6 cellular contexts compared by ENCODE assay signal in genomic region chr22:24553597-24554315, GRCh38. TPM values are rescaled to one million over a fixed set of nuclear protein-coding genes. Genes with fewer than 3 reads are reported as not detected.
DNase-seq lines count a peak whose midpoint lies in the region; ATAC-seq lines count a peak whose summit lies in the region.

No MANE protein-coding gene starts in this region.

- H3K27me3 ChIP-seq in ectodermal cell (ENCODE audit: control insufficient read depth, insufficient read depth, low read length, poor library complexity, severe bottlenecking): no peaks in the 10 kb centered on the region

- DNase-seq in T-helper 1 cell (no peak), renal cortical epithelial cell (ENCODE audit: low read depth) (peak; percentile 49), germinal center (ENCODE audit: low spot score) (no peak)

- H3K4me1 ChIP-seq in ectodermal cell (ENCODE audit: control insufficient read depth, insufficient read depth, low read length): peaks cover 12% of the 10 kb centered on the region

- ATAC-seq in GM19035 (IDR thresholded peaks at IDR 0.05; ENCODE audit: unreplicated experiment): no peak

- H3K9me3 Mint-ChIP-seq in T-helper 1 cell treated with Interleukin-12 subunit alpha and Interleukin-12 subunit beta and Interleukin-4 antibody, amounts not matched to agents 30 μg/mL and 1 μg/mL, for 36 hours: no peaks in the 10 kb centered on the region

- H3K9me3 ChIP-seq in ectodermal cell (ENCODE audit: control insufficient read depth, low read length): no peaks in the 10 kb centered on the region

- no peaks in the 10 kb centered on the region for H3K27me3 Mint-ChIP-seq in T-helper 1 cell treated with Interleukin-12 subunit alpha and Interleukin-12 subunit beta and Interleukin-4 antibody, amounts not matched to agents 30 μg/mL and 1 μg/mL, for 36 hours (ENCODE audit: low read depth)

- peaks cover 19% of the 10 kb centered on the region for H3K36me3 Mint-ChIP-seq in T-helper 1 cell treated with Interleukin-12 subunit alpha and Interleukin-12 subunit beta and Interleukin-4 antibody, amounts not matched to agents 30 μg/mL and 1 μg/mL, for 36 hours (ENCODE audit: low read depth)

- H3K27ac Mint-ChIP-seq in T-helper 1 cell treated with Interleukin-12 subunit alpha and Interleukin-12 subunit beta and Interleukin-4 antibody, amounts not matched to agents 30 μg/mL and 1 μg/mL, for 36 hours: peak overlapping the region; percentile 87

- H3K27ac ChIP-seq in ectodermal cell (ENCODE audit: insufficient read depth, low read depth, low read length, poor library complexity, severe bottlenecking): no peak overlapping the region

- H3K36me3 ChIP-seq in ectodermal cell (ENCODE audit: control insufficient read depth, insufficient read depth, low read length): peaks cover 15% of the 10 kb centered on the region

- peak overlapping the region; percentile 92 for H3K4me3 ChIP-seq in ectodermal cell (ENCODE audit: insufficient read depth, low read depth, low read length)

- peak overlapping the region; percentile 95 for H3K4me3 Mint-ChIP-seq in T-helper 1 cell treated with Interleukin-12 subunit alpha and Interleukin-12 subunit beta and Interleukin-4 antibody, amounts not matched to agents 30 μg/mL and 1 μg/mL, for 36 hours

- WGBS in ectodermal cell, 2 experiments: 82 to 88% methylated on average over 11 to 12 of the region's 12 CpGs

- H3K4me1 Mint-ChIP-seq in T-helper 1 cell treated with Interleukin-12 subunit alpha and Interleukin-12 subunit beta and Interleukin-4 antibody, amounts not matched to agents 30 μg/mL and 1 μg/mL, for 36 hours (ENCODE audit: low read depth): peaks cover 49% of the 10 kb centered on the region

RNA-seq across cellular contexts. Expression of gene GUCD1, which starts 1.2 kb away (rescaled TPM):
- 46.3 TPM for polyA plus RNA-seq in ectodermal cell (2013, experiment 1 of 4)
- 46.9 TPM for polyA plus RNA-seq in ectodermal cell (2013, experiment 2 of 4)
- polyA plus RNA-seq in ectodermal cell (2013, experiment 3 of 4): 32.1 TPM
- polyA plus RNA-seq in ectodermal cell (2013, experiment 4 of 4): 41.8 TPM
- total RNA-seq in renal cortical epithelial cell: 129 and 169 TPM in 2 replicates

RNA-seq across cellular contexts. Expression of gene SNRPD3, which starts 2.0 kb away (rescaled TPM):
- 153 TPM for polyA plus RNA-seq in ectodermal cell (2013, experiment 1 of 4)
- polyA plus RNA-seq in ectodermal cell (2013, experiment 2 of 4): 152 TPM
- 170 TPM for polyA plus RNA-seq in ectodermal cell (2013, experiment 3 of 4)
- 163 TPM for polyA plus RNA-seq in ectodermal cell (2013, experiment 4 of 4)
- 166 and 255 TPM in 2 replicates for total RNA-seq in renal cortical epithelial cell

RNA-seq across cellular contexts. Expression of gene LRRC75B, which starts 39.1 kb away (rescaled TPM):
- polyA plus RNA-seq in ectodermal cell (2013, experiment 1 of 4): 15.0 TPM
- 12.3 TPM for polyA plus RNA-seq in ectodermal cell (2013, experiment 2 of 4)
- polyA plus RNA-seq in ectodermal cell (2013, experiment 3 of 4): 16.1 TPM
- 16.6 TPM for polyA plus RNA-seq in ectodermal cell (2013, experiment 4 of 4)
- total RNA-seq in renal cortical epithelial cell: 7.8 and 8.2 TPM in 2 replicates

RNA-seq across cellular contexts. Expression of gene GGT1, which starts 49.2 kb away (rescaled TPM):
- 4.1 TPM for polyA plus RNA-seq in ectodermal cell (2013, experiment 1 of 4)
- 2.7 TPM for polyA plus RNA-seq in ectodermal cell (2013, experiment 2 of 4)
- polyA plus RNA-seq in ectodermal cell (2013, experiment 3 of 4): 1.9 TPM
- 2.2 TPM for polyA plus RNA-seq in ectodermal cell (2013, experiment 4 of 4)
- 118 and 145 TPM in 2 replicates for total RNA-seq in renal cortical epithelial cell

RNA-seq across cellular contexts. Expression of gene UPB1, which starts 58.6 kb away (rescaled TPM):
- not detected for polyA plus RNA-seq in ectodermal cell (2013, experiment 1 of 4)
- polyA plus RNA-seq in ectodermal cell (2013, experiment 2 of 4): 0.07 TPM
- polyA plus RNA-seq in ectodermal cell (2013, experiment 3 of 4): not detected
- not detected for polyA plus RNA-seq in ectodermal cell (2013, experiment 4 of 4)
- not detected in 2 replicates for total RNA-seq in renal cortical epithelial cell
